ENCODE assay signal across 1 cellular context in the genomic region with DNA sequence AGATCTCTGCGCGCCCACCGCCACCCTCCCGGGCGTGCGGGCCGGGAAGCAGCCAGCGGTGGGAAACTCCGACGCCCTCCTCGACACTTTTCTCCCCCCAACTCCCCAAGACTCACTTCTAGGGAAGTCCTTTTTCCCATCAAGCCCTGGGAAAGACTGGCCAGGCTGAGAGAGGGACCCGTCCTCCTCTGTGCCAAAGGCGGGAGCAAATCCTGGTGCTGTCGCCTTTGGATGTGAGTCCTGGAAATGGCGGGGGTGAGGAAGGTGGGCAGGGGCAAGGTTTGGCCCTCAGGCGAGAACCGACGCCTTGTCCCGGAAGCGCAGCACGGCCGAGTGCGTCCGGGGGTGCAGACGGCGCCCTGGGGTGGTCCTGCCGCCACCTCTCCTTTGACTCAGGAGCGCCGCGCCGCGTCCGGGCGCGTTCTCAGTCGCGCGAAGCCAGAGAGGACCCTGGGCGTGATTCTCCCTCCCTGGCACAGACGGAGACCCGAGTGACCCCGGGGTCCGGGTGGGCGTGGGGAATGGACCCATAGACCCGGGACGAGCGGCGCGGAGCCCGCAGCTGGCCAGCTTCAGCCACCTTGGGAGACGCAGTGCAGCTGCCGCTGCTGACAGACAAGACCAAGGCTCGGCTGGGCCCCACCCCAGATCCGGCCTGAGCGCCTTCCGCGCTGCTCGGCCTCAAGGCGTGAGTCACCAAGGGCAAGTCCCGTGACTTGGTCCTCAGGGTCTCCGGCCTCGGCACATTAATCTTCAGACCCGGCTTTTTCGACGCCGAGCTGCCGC.
TF ChIP-seq lines count a peak whose summit lies in the region.

No MANE protein-coding gene starts in this region.

TF ChIP-seq in HepG2, 621 proteins besides CTCF, POLR2A, EP300 and RAD21 (continued from another document and continues in another):
- TF ChIP-seq TFE3 (CRISPR knock-in tag; IDR thresholded peaks at IDR 0.05) (peak; percentile 68; the same call in 1 of the 2 replicates), TBP (CRISPR knock-in tag; IDR thresholded peaks at IDR 0.05) (no peak), ZNF777 (CRISPR knock-in tag; IDR thresholded peaks at IDR 0.05) (peak; percentile 54; the same call in 1 of the 2 replicates), FOXK1 (CRISPR knock-in tag; IDR thresholded peaks at IDR 0.05; ENCODE audit: borderline replicate concordance, low read depth) (0 out of 2 replicates have a peak, but pooled peaks have one; percentile 15), HNRNPLL (IDR thresholded peaks at IDR 0.05; ENCODE audit: low read depth, low read length, poor library complexity, severe bottlenecking) (no peak), KDM2A (CRISPR knock-in tag; IDR thresholded peaks at IDR 0.05; ENCODE audit: borderline replicate concordance, low read depth) (peak; percentile 75), ZFP36L2 (CRISPR knock-in tag; IDR thresholded peaks at IDR 0.05) (no peak), MXI1 (IDR thresholded peaks at IDR 0.05; ENCODE audit: borderline replicate concordance, low read depth, low read length) (no peak), ZNF775 (CRISPR knock-in tag; IDR thresholded peaks at IDR 0.05; ENCODE audit: borderline replicate concordance) (no peak), ZNF850 (CRISPR knock-in tag; conservative IDR thresholded peaks at IDR 0.05) (no peak), CEBPB (IDR thresholded peaks at IDR 0.05; ENCODE audit: borderline replicate concordance, low read depth, low read length) (no peak), ZNF296 (CRISPR knock-in tag; conservative IDR thresholded peaks at IDR 0.05) (no peak; the same call in 1 of the 2 replicates), CHD2 (IDR thresholded peaks at IDR 0.05; ENCODE audit: low read depth, low read length) (no peak), ZNF367 (CRISPR knock-in tag; IDR thresholded peaks at IDR 0.05; ENCODE audit: borderline replicate concordance) (no peak), ZSCAN12 (CRISPR knock-in tag; IDR thresholded peaks at IDR 0.05) (peak; percentile 86; the same call in 1 of the 2 replicates), HOXD1 (CRISPR knock-in tag; IDR thresholded peaks at IDR 0.05) (peak; percentile 69), ETV6 (CRISPR knock-in tag; conservative IDR thresholded peaks at IDR 0.05) (no peak), CBX5 (CRISPR knock-in tag; IDR thresholded peaks at IDR 0.05; ENCODE audit: borderline replicate concordance) (peak; percentile 83; the same call in 1 of the 2 replicates), BRD4 (CRISPR knock-in tag; IDR thresholded peaks at IDR 0.05) (no peak; the same call in 1 of the 2 replicates), CENPT (CRISPR knock-in tag; IDR thresholded peaks at IDR 0.05; ENCODE audit: low read depth) (0 out of 2 replicates have a peak, but pooled peaks have one; percentile 80), CEBPG (CRISPR knock-in tag; IDR thresholded peaks at IDR 0.05) (no peak), HDAC1 (CRISPR knock-in tag; IDR thresholded peaks at IDR 0.05) (peak; percentile 71), ZNF17 (CRISPR knock-in tag; IDR thresholded peaks at IDR 0.05) (no peak), STAT6 (CRISPR knock-in tag; IDR thresholded peaks at IDR 0.05; ENCODE audit: borderline replicate concordance) (0 out of 2 replicates have a peak, but pooled peaks have one; percentile 35), ZFP41 (CRISPR knock-in tag; IDR thresholded peaks at IDR 0.05; ENCODE audit: borderline replicate concordance) (0 out of 2 replicates have a peak, but pooled peaks have one; percentile 34), NFE2L1 (CRISPR knock-in tag; IDR thresholded peaks at IDR 0.05; ENCODE audit: borderline replicate concordance) (no peak), GTF2F1 (IDR thresholded peaks at IDR 0.05; ENCODE audit: low read length) (no peak), ZNF350 (CRISPR knock-in tag; IDR thresholded peaks at IDR 0.05; ENCODE audit: borderline replicate concordance, low read depth) (peak; percentile 39), ZNF530 (CRISPR knock-in tag; IDR thresholded peaks at IDR 0.05; ENCODE audit: low read depth) (no peak), ATF1 (CRISPR knock-in tag; IDR thresholded peaks at IDR 0.05) (no peak), RBAK (CRISPR knock-in tag; IDR thresholded peaks at IDR 0.05) (peak; percentile 74; the same call in 1 of the 2 replicates), ZSCAN9 (CRISPR knock-in tag; IDR thresholded peaks at IDR 0.05; ENCODE audit: borderline replicate concordance) (no peak), ZBTB37 (CRISPR knock-in tag; IDR thresholded peaks at IDR 0.05) (no peak; the same call in 1 of the 2 replicates), MEF2D (CRISPR knock-in tag; IDR thresholded peaks at IDR 0.05) (peak; percentile 6; the same call in 1 of the 2 replicates), ZNF430 (CRISPR knock-in tag; IDR thresholded peaks at IDR 0.05) (peak; percentile 54; the same call in 1 of the 2 replicates), PHF20 (CRISPR knock-in tag; IDR thresholded peaks at IDR 0.05) (peak; percentile 50), HDAC6 (IDR thresholded peaks at IDR 0.05; ENCODE audit: low read depth, low read length) (no peak), SAP130 (CRISPR knock-in tag; IDR thresholded peaks at IDR 0.05; ENCODE audit: low read depth) (peak; percentile 34), U2AF1 (optimal IDR thresholded peaks at IDR 0.05; ENCODE audit: low read depth, low read length) (peak; percentile 99)
- TF ChIP-seq, protein P1, sequence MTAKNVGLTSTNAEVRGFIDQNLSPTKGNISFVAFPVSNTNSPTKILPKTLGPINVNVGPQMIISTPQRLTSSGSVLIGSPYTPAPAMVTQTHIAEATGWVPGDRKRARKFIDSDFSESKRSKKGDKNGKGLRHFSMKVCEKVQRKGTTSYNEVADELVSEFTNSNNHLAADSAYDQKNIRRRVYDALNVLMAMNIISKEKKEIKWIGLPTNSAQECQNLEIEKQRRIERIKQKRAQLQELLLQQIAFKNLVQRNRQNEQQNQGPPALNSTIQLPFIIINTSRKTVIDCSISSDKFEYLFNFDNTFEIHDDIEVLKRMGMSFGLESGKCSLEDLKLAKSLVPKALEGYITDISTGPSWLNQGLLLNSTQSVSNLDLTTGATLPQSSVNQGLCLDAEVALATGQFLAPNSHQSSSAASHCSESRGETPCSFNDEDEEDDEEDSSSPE (CRISPR knock-in tag; IDR thresholded peaks at IDR 0.05) = no peak
- TF ChIP-seq, protein P2, sequence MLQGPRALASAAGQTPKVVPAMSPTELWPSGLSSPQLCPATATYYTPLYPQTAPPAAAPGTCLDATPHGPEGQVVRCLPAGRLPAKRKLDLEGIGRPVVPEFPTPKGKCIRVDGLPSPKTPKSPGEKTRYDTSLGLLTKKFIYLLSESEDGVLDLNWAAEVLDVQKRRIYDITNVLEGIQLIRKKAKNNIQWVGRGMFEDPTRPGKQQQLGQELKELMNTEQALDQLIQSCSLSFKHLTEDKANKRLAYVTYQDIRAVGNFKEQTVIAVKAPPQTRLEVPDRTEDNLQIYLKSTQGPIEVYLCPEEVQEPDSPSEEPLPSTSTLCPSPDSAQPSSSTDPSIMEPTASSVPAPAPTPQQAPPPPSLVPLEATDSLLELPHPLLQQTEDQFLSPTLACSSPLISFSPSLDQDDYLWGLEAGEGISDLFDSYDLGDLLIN (CRISPR knock-in tag; IDR thresholded peaks at IDR 0.05; ENCODE audit: borderline replicate concordance) = peak; percentile 96
- TF ChIP-seq, protein P3, sequence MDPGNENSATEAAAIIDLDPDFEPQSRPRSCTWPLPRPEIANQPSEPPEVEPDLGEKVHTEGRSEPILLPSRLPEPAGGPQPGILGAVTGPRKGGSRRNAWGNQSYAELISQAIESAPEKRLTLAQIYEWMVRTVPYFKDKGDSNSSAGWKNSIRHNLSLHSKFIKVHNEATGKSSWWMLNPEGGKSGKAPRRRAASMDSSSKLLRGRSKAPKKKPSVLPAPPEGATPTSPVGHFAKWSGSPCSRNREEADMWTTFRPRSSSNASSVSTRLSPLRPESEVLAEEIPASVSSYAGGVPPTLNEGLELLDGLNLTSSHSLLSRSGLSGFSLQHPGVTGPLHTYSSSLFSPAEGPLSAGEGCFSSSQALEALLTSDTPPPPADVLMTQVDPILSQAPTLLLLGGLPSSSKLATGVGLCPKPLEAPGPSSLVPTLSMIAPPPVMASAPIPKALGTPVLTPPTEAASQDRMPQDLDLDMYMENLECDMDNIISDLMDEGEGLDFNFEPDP (CRISPR knock-in tag; conservative IDR thresholded peaks at IDR 0.05) = 0 out of 2 replicates have a peak, but pooled peaks have one; percentile 93
- TF ChIP-seq, protein P4, sequence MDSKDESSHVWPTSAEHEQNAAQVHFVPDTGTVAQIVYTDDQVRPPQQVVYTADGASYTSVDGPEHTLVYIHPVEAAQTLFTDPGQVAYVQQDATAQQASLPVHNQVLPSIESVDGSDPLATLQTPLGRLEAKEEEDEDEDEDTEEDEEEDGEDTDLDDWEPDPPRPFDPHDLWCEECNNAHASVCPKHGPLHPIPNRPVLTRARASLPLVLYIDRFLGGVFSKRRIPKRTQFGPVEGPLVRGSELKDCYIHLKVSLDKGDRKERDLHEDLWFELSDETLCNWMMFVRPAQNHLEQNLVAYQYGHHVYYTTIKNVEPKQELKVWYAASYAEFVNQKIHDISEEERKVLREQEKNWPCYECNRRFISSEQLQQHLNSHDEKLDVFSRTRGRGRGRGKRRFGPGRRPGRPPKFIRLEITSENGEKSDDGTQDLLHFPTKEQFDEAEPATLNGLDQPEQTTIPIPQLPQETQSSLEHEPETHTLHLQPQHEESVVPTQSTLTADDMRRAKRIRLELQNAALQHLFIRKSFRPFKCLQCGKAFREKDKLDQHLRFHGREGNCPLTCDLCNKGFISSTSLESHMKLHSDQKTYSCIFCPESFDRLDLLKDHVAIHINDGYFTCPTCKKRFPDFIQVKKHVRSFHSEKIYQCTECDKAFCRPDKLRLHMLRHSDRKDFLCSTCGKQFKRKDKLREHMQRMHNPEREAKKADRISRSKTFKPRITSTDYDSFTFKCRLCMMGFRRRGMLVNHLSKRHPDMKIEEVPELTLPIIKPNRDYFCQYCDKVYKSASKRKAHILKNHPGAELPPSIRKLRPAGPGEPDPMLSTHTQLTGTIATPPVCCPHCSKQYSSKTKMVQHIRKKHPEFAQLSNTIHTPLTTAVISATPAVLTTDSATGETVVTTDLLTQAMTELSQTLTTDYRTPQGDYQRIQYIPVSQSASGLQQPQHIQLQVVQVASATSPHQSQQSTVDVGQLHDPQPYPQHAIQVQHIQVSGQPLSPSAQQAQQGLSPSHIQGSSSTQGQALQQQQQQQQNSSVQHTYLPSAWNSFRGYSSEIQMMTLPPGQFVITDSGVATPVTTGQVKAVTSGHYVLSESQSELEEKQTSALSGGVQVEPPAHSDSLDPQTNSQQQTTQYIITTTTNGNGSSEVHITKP (CRISPR knock-in tag; IDR thresholded peaks at IDR 0.05; ENCODE audit: low read depth) = no peak; the same call in 1 of the 2 replicates
- TF ChIP-seq, protein P5, sequence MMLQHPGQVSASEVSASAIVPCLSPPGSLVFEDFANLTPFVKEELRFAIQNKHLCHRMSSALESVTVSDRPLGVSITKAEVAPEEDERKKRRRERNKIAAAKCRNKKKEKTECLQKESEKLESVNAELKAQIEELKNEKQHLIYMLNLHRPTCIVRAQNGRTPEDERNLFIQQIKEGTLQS (CRISPR knock-in tag; IDR thresholded peaks at IDR 0.05) = peak; percentile 25; the same call in 1 of the 2 replicates
- TF ChIP-seq, protein P6, sequence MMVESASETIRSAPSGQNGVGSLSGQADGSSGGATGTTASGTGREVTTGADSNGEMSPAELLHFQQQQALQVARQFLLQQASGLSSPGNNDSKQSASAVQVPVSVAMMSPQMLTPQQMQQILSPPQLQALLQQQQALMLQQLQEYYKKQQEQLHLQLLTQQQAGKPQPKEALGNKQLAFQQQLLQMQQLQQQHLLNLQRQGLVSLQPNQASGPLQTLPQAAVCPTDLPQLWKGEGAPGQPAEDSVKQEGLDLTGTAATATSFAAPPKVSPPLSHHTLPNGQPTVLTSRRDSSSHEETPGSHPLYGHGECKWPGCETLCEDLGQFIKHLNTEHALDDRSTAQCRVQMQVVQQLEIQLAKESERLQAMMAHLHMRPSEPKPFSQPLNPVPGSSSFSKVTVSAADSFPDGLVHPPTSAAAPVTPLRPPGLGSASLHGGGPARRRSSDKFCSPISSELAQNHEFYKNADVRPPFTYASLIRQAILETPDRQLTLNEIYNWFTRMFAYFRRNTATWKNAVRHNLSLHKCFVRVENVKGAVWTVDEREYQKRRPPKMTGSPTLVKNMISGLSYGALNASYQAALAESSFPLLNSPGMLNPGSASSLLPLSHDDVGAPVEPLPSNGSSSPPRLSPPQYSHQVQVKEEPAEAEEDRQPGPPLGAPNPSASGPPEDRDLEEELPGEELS (CRISPR knock-in tag; IDR thresholded peaks at IDR 0.05) = no peak
